27 cellular contexts compared by ENCODE assay signal in genomic region chr5:116318091-116318854, GRCh38.
"Had no signal": no experiment of that assay in that cellular context is flagged by ENCODE, and none has a peak within 500 bp of the region (broad histone marks: within the 10 kb centered on the region; RNA-seq: fewer than 3 reads in every experiment).

No MANE protein-coding gene starts in this region.

- FAIRE-seq: endometrium, kidney had no signal

- H3K36me3 ChIP-seq: colonic mucosa, lower lobe of right lung had no signal

- H3K4me3 ChIP-seq: colonic mucosa, esophagus squamous epithelium, gastrocnemius medialis, heart right ventricle, left ventricle myocardium inferior, lower lobe of right lung, mucosa of descending colon had no signal

- H3K27ac ChIP-seq: colonic mucosa, epithelial cell of prostate, esophagus squamous epithelium, gastrocnemius medialis, heart right ventricle, left ventricle myocardium inferior, lower lobe of right lung had no signal

- DNase-seq: colonic mucosa; cortex of kidney; effector CD8-positive, alpha-beta T cell; effector memory CD8-positive, alpha-beta T cell; endodermal cell; erythroblast; esophagus squamous epithelium; foreskin fibroblast; foreskin melanocyte; gastrocnemius medialis; glutamatergic neuron; head of caudate nucleus; heart right ventricle; hypothalamus; immature natural killer cell; islet precursor cell; kidney; kidney glomerular epithelial cell; left ventricle myocardium inferior; lower lobe of right lung; mesenchymal stem cell; mucosa of descending colon; naive B cell; naive thymus-derived CD8-positive, alpha-beta T cell had no signal

- H3K9me3 ChIP-seq: colonic mucosa, gastrocnemius medialis, mucosa of descending colon had no signal

- H3K4me1 ChIP-seq: colonic mucosa, esophagus squamous epithelium, gastrocnemius medialis, lower lobe of right lung had no signal

- ATAC-seq: effector memory CD8-positive, alpha-beta T cell; esophagus mucosa; gastrocnemius medialis; heart right ventricle; lower lobe of right lung; mucosa of descending colon; naive thymus-derived CD8-positive, alpha-beta T cell had no signal

- H3K27me3 ChIP-seq: colonic mucosa, esophagus squamous epithelium, gastrocnemius medialis, heart right ventricle had no signal
